ENCODE assay signal across 20 cellular contexts in the genomic region with DNA sequence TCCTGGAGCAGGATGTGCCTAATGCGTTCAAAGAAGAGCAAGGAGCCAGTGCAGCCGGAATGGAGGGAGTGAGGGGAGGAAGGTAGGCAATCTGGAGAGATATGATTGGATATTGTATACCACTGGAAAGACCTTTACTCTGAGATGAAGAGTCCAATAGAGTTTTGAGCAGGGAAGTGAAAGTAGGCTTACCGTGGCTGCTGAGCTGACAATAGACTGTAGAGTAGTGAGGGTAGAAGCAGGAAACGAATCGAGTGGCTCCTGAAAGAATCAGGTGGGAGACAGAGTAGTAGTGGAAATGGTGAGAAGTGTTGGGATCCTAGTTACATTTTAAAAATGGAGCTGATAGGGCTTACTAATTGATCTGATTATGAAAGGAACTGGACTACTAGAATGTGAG. TPM values are rescaled to one million over a fixed set of nuclear protein-coding genes. Genes with fewer than 3 reads are reported as not detected.
DNase-seq lines count a peak whose midpoint lies in the region; ATAC-seq, FAIRE-seq and TF ChIP-seq lines count a peak whose summit lies in the region.
"Had no signal": no experiment of that assay in that cellular context is flagged by ENCODE, and none has a peak within 500 bp of the region (broad histone marks: within the 10 kb centered on the region; RNA-seq: fewer than 3 reads in every experiment).

No MANE protein-coding gene starts in this region.

- no peak for TF ChIP-seq RAD21 in GM12878 (IDR thresholded peaks at IDR 0.05; ENCODE audit: insufficient read depth, low read depth, low read length)

- TF ChIP-seq POLR2A in GM12892 (IDR thresholded peaks at IDR 0.05; ENCODE audit: low read depth, low read length) (no peak), GM12878 (IDR thresholded peaks at IDR 0.05; ENCODE audit: low read depth, low read length) (no peak), body of pancreas (IDR thresholded peaks at IDR 0.05) (no peak)

- H3K36me3 ChIP-seq in GM12878 (ENCODE audit: control insufficient read depth in 2 of 2, insufficient read depth in 2 of 2, low read length in 1 of 2) (no peaks in the 10 kb centered on the region), body of pancreas (replicated peaks in 1 of 2; ENCODE audit: insufficient read depth in 1 of 2, low read depth in 2 of 2) (no peaks in the 10 kb centered on the region)
- H3K36me3 ChIP-seq: uterus had no signal

- H3K4me3 ChIP-seq in GM12878 (no peak overlapping the region), body of pancreas (no peak overlapping the region)
- H3K4me3 ChIP-seq: K562, uterus had no signal

- DNase-seq in GM12892 (ENCODE audit: insufficient read length) (no peak), GM12878 (ENCODE audit: low read depth, low spot score) (no peak), NCI-H510A (lab: John Stamatoyannopoulos, UW) (no peak), NCI-H774 (lab: John Stamatoyannopoulos, UW) (no peak), body of pancreas (no peak), NK-92 (lab: John Stamatoyannopoulos, UW; ENCODE audit: unreplicated experiment) (no peak)
- DNase-seq: activated gamma-delta T cell; cerebellar nuclear complex; COR-L47; GOT3; NCI-H2171 treated with DMSO at 0.1 percent for 48 hours; NK-92 treated with Interleukin-12 subunit alpha and Interleukin-12 subunit beta, amount 100 ng/mL, for 24 hours; Right ventricle myocardium superior; T-helper 2 cell; uterus had no signal

- no TSS peak for BruUV-seq in GM12878 (replicated peaks; lab: Mats Ljungman, UMichigan)

- no peak for TF ChIP-seq EP300 in GM12878 (IDR thresholded peaks at IDR 0.05; ENCODE audit: borderline replicate concordance in 1 of 2, control insufficient read depth in 1 of 2, low read depth in 2 of 2, low read length in 2 of 2)

- H3K4me2 ChIP-seq in GM12878 (ENCODE audit: control insufficient read depth, insufficient read depth), result 0 out of 2 replicates have a peak overlapping the region, but pooled peaks have one; percentile 7

- CTCF ChIA-PET in GM12878 (lab: Yijun Ruan, JAX), result no interaction called here

- no peaks in the 10 kb centered on the region for H3K79me2 ChIP-seq in GM12878 (ENCODE audit: control insufficient read depth, insufficient read depth, low read length)

- in situ Hi-C loops in GM12878 (cut with MboI), result no loop called here

- 43% methylated on average over 5 of the region's 5 CpGs for WGBS in GM12878 (ENCODE audit: insufficient coverage, insufficient replicate concordance, low lambda C conversion rate, missing lambda C conversion rate)
- 89% methylated on average over 5 of the region's 5 CpGs for WGBS in body of pancreas, 2 donors

- SMC1A ChIA-PET in GM12878 (lab: Charles Lee; ENCODE audit: uncharacterized antibody, unreplicated experiment), result interaction anchor here (0.6 kb wide), 1 partner anchor 20 kb away, joined by 3 read pairs; no protein-coding TSS in a partner anchor

- TF ChIP-seq CTCF in GM12878 (IDR thresholded peaks at IDR 0.05 in 2 of 3, conservative IDR thresholded peaks at IDR 0.05 in 1 of 3; ENCODE audit: control insufficient read depth in 2 of 3, extremely low read depth in 1 of 3, insufficient read depth in 1 of 3, low read depth in 3 of 3, low read length in 3 of 3) (no peak), body of pancreas (IDR thresholded peaks at IDR 0.05) (no peak)

- H3K27ac ChIP-seq in GM12878 (ENCODE audit: control insufficient read depth, insufficient read depth) (no peak overlapping the region), body of pancreas (no peak overlapping the region)
- H3K27ac ChIP-seq: HL-60, uterus had no signal

- RAD21 ChIA-PET in GM12878 (lab: Charles Lee; ENCODE audit: unreplicated experiment), result no interaction called here

- ATAC-seq in GM19351 (IDR thresholded peaks at IDR 0.05; ENCODE audit: unreplicated experiment) (peak; percentile 74), HG02885 (IDR thresholded peaks at IDR 0.05; ENCODE audit: poor library complexity, unreplicated experiment) (peak; percentile 86), GM12878 (peak; percentile 71), body of pancreas (no peak)
- ATAC-seq: K562 had no signal

- no peak overlapping the region for H2AFZ ChIP-seq in GM12878 (ENCODE audit: control insufficient read depth, low read depth, low read length)

- H3K9ac ChIP-seq in GM12878 (ENCODE audit: control insufficient read depth, insufficient read depth, low read length), result no peak overlapping the region

- intact Hi-C loops in GM12878 (cut with micrococcal nuclease; ENCODE audit: unreplicated experiment), result no loop called here
- intact Hi-C loops in body of pancreas (cut with DNase I), result no loop called here

- POLR2A ChIA-PET in GM12878 (lab: Charles Lee), result no interaction called here

- H3K4me1 ChIP-seq in GM12878 (ENCODE audit: control insufficient read depth, insufficient read depth, low read length) (no peaks in the 10 kb centered on the region), body of pancreas (no peaks in the 10 kb centered on the region)
- H3K4me1 ChIP-seq: uterus had no signal

- H4K20me1 ChIP-seq in GM12878 (ENCODE audit: control insufficient read depth, insufficient read depth), result no peaks in the 10 kb centered on the region

- no peaks in the 10 kb centered on the region for H3K9me3 ChIP-seq in GM12878 (replicated peaks; ENCODE audit: control insufficient read depth, insufficient read depth, low read length)
- no peaks in the 10 kb centered on the region for H3K9me3 ChIP-seq in body of pancreas
- H3K9me3 ChIP-seq: uterus had no signal

- no peaks in the 10 kb centered on the region for H3K27me3 ChIP-seq in GM12878 (replicated peaks in 1 of 2; ENCODE audit: control insufficient read depth in 2 of 2, insufficient read depth in 2 of 2, low read length in 1 of 2)
- H3K27me3 ChIP-seq in body of pancreas, result no peaks in the 10 kb centered on the region
- H3K27me3 ChIP-seq: uterus had no signal

- FAIRE-seq in GM12892 (lab: Jason Lieb, UNC) (peak; percentile 54), GM12878 (lab: Jason Lieb, UNC) (no peak)
- FAIRE-seq: endometrium, K562 had no signal

TF ChIP-seq in GM12878, 131 proteins besides CTCF, POLR2A, EP300 and RAD21:
- TF ChIP-seq SPI1 (IDR thresholded peaks at IDR 0.05; ENCODE audit: borderline replicate concordance, insufficient read depth, low read depth, low read length), result peak; percentile 75
- no peak for TF ChIP-seq SREBF1 (IDR thresholded peaks at IDR 0.05; ENCODE audit: low read length)

RNA-seq across cellular contexts. Expression of a gene that starts 51.8 kb away (rescaled TPM):
- polyA plus RNA-seq in GM12892 (2012; ENCODE audit: missing spikeins), result 6.8 TPM
- 12.3 and 13.2 TPM in 2 replicates for total RNA-seq in GM12878 (2013; cell fraction: nucleolus; rRNA removed)
- total RNA-seq in GM12878 (2014; rRNA removed) (10.1 TPM in 2 replicates), GM12878 (2014; rRNA removed; fragmentation: Illumina TruSeq; extraction: Trizol) (10.3 and 10.7 TPM in 2 replicates), GM12878 (2021) (13.7 and 16.1 TPM in 2 replicates), body of pancreas (10 to 100 TPM; 13.2 to 27.4 TPM)
- polyA plus RNA-seq in GM12878 (2011; ENCODE audit: low read depth), result 7.0 TPM
- polyA plus RNA-seq in GM12878 (2011; rRNA removed) (8.5 and 8.7 TPM in 2 replicates), GM12878 (2014; fragmentation: Illumina TruSeq; extraction: Trizol) (13.0 and 15.8 TPM in 2 replicates), GM12878 (2014; fragmentation: Nextera tagmentation; extraction: Ambion mirVana) (1 to 10 TPM; 1.4 to 3.2 TPM), GM12878 (2014; rRNA removed) (16.6 TPM in 2 replicates), GM12878 (2016; fragmentation: Nextera tagmentation; extraction: Ambion mirVana) (10 to 100 TPM in 1 of 2 experiments, 1 to 10 TPM in 1; 9.7 to 15.3 TPM)
- 7.3 and 7.6 TPM in 2 replicates for polyA plus RNA-seq in GM12878 (2011; cell fraction: cytosol; rRNA removed)
- 9.2 and 10.0 TPM in 2 replicates for polyA plus RNA-seq in GM12878 (2011; cell fraction: nucleus; rRNA removed)
- polyA plus RNA-seq in GM12878 (2012), result 9.0 and 10.5 TPM in 2 replicates
- polyA minus RNA-seq in GM12878 (2011; rRNA and poly(A)+ RNA removed), result 6.1 and 8.7 TPM in 2 replicates
- polyA minus RNA-seq in GM12878 (2011; cell fraction: cytosol; rRNA and poly(A)+ RNA removed), result 2.9 and 4.6 TPM in 2 replicates
- polyA minus RNA-seq in GM12878 (2011; cell fraction: nucleus; rRNA and poly(A)+ RNA removed), result 9.4 and 11.3 TPM in 2 replicates
